In genomic region chr20:41618807-41619294, GRCh38 we compare ENCODE assay signal across 1 cellular context.
A peak's percentile ranks its signal among the peaks of the same experiment; 100 is the strongest.
TF ChIP-seq lines count a peak whose summit lies in the region.

No MANE protein-coding gene starts in this region.

TF ChIP-seq in H1, 55 proteins besides CTCF, POLR2A, EP300 and RAD21:
- TF ChIP-seq KDM4A (IDR thresholded peaks at IDR 0.05; ENCODE audit: low read depth, low read length, severe bottlenecking) (peak; percentile 86), BACH1 (IDR thresholded peaks at IDR 0.05; ENCODE audit: low read length) (no peak), USF2 (IDR thresholded peaks at IDR 0.05; ENCODE audit: low read length) (no peak), MAFK (IDR thresholded peaks at IDR 0.05; ENCODE audit: low read depth, low read length) (no peak)
